In the genomic region with DNA sequence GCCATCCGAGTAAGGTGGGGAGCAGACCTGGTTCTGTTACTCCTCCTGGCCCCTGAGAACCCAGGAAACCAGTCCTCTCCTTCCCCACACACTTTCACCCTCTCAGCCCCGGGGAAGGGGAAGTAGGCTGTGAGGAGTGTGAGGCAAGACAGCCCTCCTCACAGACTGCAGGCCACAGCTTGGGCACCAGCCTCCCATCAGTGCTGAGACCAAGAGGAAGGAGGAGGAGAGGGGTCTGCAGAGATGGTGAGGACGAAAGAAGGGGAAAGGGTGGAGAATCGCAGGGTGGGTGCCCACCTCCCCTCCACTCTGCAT, we compare ENCODE assay signal across 16 cellular contexts. TPM values are rescaled to one million over a fixed set of nuclear protein-coding genes. Genes with fewer than 3 reads are reported as not detected.
DNase-seq lines count a peak whose midpoint lies in the region; ATAC-seq and TF ChIP-seq lines count a peak whose summit lies in the region.
"Had no signal": no experiment of that assay in that cellular context is flagged by ENCODE, and none has a peak within 500 bp of the region (broad histone marks: within the 10 kb centered on the region; RNA-seq: fewer than 3 reads in every experiment).

No MANE protein-coding gene starts in this region.

- ATAC-seq in HG02759 (IDR thresholded peaks at IDR 0.05; ENCODE audit: unreplicated experiment) (no peak), GM21717 (IDR thresholded peaks at IDR 0.05; ENCODE audit: unreplicated experiment) (no peak)
- ATAC-seq: CD8-positive, alpha-beta T cell had no signal

- H3K4me3 ChIP-seq in dorsolateral prefrontal cortex, result no peak overlapping the region
- H3K4me3 ChIP-seq in prostate gland, result no peak overlapping the region

- WGBS in prostate gland, result 58% methylated on average over 4 of the region's 4 CpGs

- H3K27ac ChIP-seq in dorsolateral prefrontal cortex (peak overlapping the region in 40 of 59 donors; percentile 5 to 71 (median 37)), prostate gland (peak overlapping the region; percentile 38 to 81)
- H3K27ac ChIP-seq: epithelial cell of prostate had no signal

- H3K4me1 ChIP-seq in prostate gland (replicated peaks), result peaks cover 27% of the 10 kb centered on the region

- intact Hi-C loops in dorsolateral prefrontal cortex (cut with DNase I), result no loop called here
- intact Hi-C loops in prostate gland (cut with DNase I), result no loop called here

- no peaks in the 10 kb centered on the region for H3K27me3 ChIP-seq in dorsolateral prefrontal cortex
- H3K27me3 ChIP-seq in prostate gland (replicated peaks; ENCODE audit: insufficient read depth), result no peaks in the 10 kb centered on the region

- DNase-seq in GF-D8 (lab: John Stamatoyannopoulos, UW) (peak; percentile 57), NOMO-1 treated with DMSO at 0.1 percent for 48 hours (lab: John Stamatoyannopoulos, UW; ENCODE audit: unreplicated experiment) (peak; percentile 73), dorsolateral prefrontal cortex (no peak), prostate gland (ENCODE audit: low spot score) (no peak), epidermal melanocyte (ENCODE audit: insufficient read length, low spot score) (no peak), LoVo (ENCODE audit: low spot score) (no peak)
- DNase-seq: activated CD4-positive, CD25-positive, alpha-beta regulatory T cell treated with anti-CD3 and anti-CD28 coated beads, Interleukin-2, amount 50 U/mL, for 72 hours; activated T-cell treated with anti-CD3 and anti-CD28 coated beads for 4 hours; CD8-positive, alpha-beta T cell; NCI-H446 treated with DMSO at 0.1 percent for 48 hours; OCI-M1; stimulated activated CD4-positive, alpha-beta T cell treated with anti-CD3 and anti-CD28 coated beads, Interleukin-1b, Interleukin-23, amount 100 ng/mL, for 48 hours; trophoblast cell had no signal

- H3K36me3 ChIP-seq in prostate gland, result peaks cover 0 to 8% of the 10 kb centered on the region in 2 donors

- TF ChIP-seq POLR2A in prostate gland (IDR thresholded peaks at IDR 0.05), result no peak

- no peaks in the 10 kb centered on the region for H3K9me3 ChIP-seq in prostate gland

- TF ChIP-seq CTCF in dorsolateral prefrontal cortex (IDR thresholded peaks at IDR 0.05 in 54 of 56, conservative IDR thresholded peaks at IDR 0.05 in 2 of 56; ENCODE audit: low read depth in 1 of 56, partially characterized antibody in 56 of 56) (no peak), prostate gland (IDR thresholded peaks at IDR 0.05) (no peak)

RNA-seq across cellular contexts. Expression of a gene that starts 7.0 kb away (rescaled TPM):
- total RNA-seq in dorsolateral prefrontal cortex (10 to 100 TPM; 29.8 to 60.2 (median 41.8) TPM), prostate gland (10 to 100 TPM; 68.9 to 84.8 TPM)

RNA-seq across cellular contexts. Expression of a gene that starts 11.1 kb away (rescaled TPM):
- total RNA-seq in dorsolateral prefrontal cortex (10 to 100 TPM; 27.5 to 55.0 (median 39.7) TPM), prostate gland (10 to 100 TPM; 30.0 to 45.2 TPM)

RNA-seq across cellular contexts. Expression of a gene that starts 45.9 kb away (rescaled TPM):
- total RNA-seq in dorsolateral prefrontal cortex, result 100 to 1,000 TPM in 88 of 120 experiments, 10 to 100 TPM in 32; 70.3 to 155 (median 110) TPM
- 100 to 1,000 TPM in 1 of 2 donors, 10 to 100 TPM in 1; 71.2 to 145 TPM for total RNA-seq in prostate gland

Comparison
In these comparisons a context has a peak if more than half of its experiments do, and no peak if none do; other contexts are left out.
1. DNase-seq: peak in GF-D8 (single experiment) and NOMO-1 treated with DMSO at 0.1 percent for 48 hours (single experiment); none in dorsolateral prefrontal cortex (0 of 10), prostate gland (single experiment), epidermal melanocyte (single experiment) and LoVo (single experiment).